ENCODE assay signal across 1 cellular context in genomic region chr4:54586343-54586953, GRCh38.
TF ChIP-seq lines count a peak whose summit lies in the region.

No MANE protein-coding gene starts in this region.

TF ChIP-seq in HEK293, 187 proteins besides CTCF, POLR2A, EP300 and RAD21 (continued from another document):
- TF ChIP-seq, protein P1, sequence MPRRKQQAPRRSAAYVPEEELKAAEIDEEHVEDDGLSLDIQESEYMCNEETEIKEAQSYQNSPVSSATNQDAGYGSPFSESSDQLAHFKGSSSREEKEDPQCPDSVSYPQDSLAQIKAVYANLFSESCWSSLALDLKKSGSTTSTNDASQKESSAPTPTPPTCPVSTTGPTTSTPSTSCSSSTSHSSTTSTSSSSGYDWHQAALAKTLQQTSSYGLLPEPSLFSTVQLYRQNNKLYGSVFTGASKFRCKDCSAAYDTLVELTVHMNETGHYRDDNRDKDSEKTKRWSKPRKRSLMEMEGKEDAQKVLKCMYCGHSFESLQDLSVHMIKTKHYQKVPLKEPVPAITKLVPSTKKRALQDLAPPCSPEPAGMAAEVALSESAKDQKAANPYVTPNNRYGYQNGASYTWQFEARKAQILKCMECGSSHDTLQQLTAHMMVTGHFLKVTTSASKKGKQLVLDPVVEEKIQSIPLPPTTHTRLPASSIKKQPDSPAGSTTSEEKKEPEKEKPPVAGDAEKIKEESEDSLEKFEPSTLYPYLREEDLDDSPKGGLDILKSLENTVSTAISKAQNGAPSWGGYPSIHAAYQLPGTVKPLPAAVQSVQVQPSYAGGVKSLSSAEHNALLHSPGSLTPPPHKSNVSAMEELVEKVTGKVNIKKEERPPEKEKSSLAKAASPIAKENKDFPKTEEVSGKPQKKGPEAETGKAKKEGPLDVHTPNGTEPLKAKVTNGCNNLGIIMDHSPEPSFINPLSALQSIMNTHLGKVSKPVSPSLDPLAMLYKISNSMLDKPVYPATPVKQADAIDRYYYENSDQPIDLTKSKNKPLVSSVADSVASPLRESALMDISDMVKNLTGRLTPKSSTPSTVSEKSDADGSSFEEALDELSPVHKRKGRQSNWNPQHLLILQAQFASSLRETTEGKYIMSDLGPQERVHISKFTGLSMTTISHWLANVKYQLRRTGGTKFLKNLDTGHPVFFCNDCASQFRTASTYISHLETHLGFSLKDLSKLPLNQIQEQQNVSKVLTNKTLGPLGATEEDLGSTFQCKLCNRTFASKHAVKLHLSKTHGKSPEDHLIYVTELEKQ (tag by site-specific recombination; IDR thresholded peaks at IDR 0.05; ENCODE audit: borderline replicate concordance): peak; percentile 42; the same call in 1 of the 2 replicates
- TF ChIP-seq ZBTB7A (tag by site-specific recombination; IDR thresholded peaks at IDR 0.05; ENCODE audit: low read depth) (no peak), OSR2 (tag by site-specific recombination; IDR thresholded peaks at IDR 0.05) (peak; percentile 44; the same call in 1 of the 2 replicates)
